In the genomic region with DNA sequence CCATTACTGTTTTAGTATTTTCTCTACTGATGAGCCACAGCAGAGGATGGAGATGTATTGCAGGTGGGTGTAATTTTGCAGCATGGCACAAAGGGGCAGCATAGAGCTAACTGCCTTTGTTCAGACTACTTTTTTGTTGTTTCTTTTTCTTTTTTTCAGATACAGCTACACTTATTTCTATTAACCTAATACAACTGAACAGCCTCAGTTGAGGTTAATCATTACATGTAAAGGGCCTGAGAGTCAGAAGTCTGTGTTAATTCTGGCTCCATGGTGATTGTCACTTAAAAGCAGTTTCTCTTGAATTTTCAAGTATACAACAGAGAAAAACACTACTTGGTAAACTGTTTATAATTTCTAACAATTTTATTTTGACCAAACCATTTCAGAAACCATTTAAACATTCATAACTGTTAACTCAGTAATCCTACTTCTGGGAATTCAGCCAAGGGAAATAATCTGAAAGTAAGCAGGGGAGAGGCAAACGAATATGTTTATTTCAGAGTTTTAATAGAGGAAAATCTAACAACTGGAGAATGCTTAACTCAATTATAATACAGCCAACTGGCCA, we compare ENCODE assay signal across 8 cellular contexts. TPM values are rescaled to one million over a fixed set of nuclear protein-coding genes. Genes with fewer than 3 reads are reported as not detected.
DNase-seq lines count a peak whose midpoint lies in the region; ATAC-seq lines count a peak whose summit lies in the region.

No MANE protein-coding gene starts in this region.

- ATAC-seq in GM18868 (IDR thresholded peaks at IDR 0.05; ENCODE audit: unreplicated experiment) (peak; percentile 69), memory B cell (ENCODE audit: low read depth) (peak; percentile 70), GM18520 (IDR thresholded peaks at IDR 0.05; ENCODE audit: unreplicated experiment) (no peak), GM21447 (IDR thresholded peaks at IDR 0.05; ENCODE audit: unreplicated experiment) (no peak)

- H3K4me1 Mint-ChIP-seq in memory B cell: no peaks in the 10 kb centered on the region

- in situ Hi-C loops in Caki2 (cut with HindIII; ENCODE audit: low pct_unique_long_range_greater_than_20kb, low sequenced_read_pairs): no loop called here

- peaks cover 30% of the 10 kb centered on the region for H3K36me3 Mint-ChIP-seq in memory B cell

- no peaks in the 10 kb centered on the region for H3K27me3 Mint-ChIP-seq in memory B cell

- H3K9me3 ChIP-seq in SK-N-MC (ENCODE audit: low read depth, low read length): no peaks in the 10 kb centered on the region

- H3K9ac ChIP-seq in SK-N-MC (ENCODE audit: insufficient read length): peak overlapping the region; percentile 64

- no peak overlapping the region for H3K27ac Mint-ChIP-seq in memory B cell

- H3K36me3 ChIP-seq in SK-N-MC (ENCODE audit: insufficient read depth, low read length): peaks cover 13% of the 10 kb centered on the region

- 0 out of 2 replicates have a peak overlapping the region, but pooled peaks have one; percentile 34 for H3K4me3 ChIP-seq in SK-N-MC

- H3K4me3 Mint-ChIP-seq in memory B cell: no peak overlapping the region

- DNase-seq in Caki2 (ENCODE audit: low read depth) (peak; percentile 85), HS-5 (ENCODE audit: low read depth) (peak; percentile 2), SK-N-MC (ENCODE audit: low read depth, low spot score) (peak; percentile 12), dermis microvascular lymphatic vessel endothelial cell (ENCODE audit: low read depth in 2 of 2) (peak; percentile 50 to 69), memory B cell (ENCODE audit: low spot score in 2 of 2) (peak in 1 of 2 donors; percentile 17)

- H3K27ac ChIP-seq in SK-N-MC: peak overlapping the region; percentile 96

- H3K9me3 Mint-ChIP-seq in memory B cell: no peaks in the 10 kb centered on the region

RNA-seq across cellular contexts. Expression of a gene that starts 13.9 kb away (rescaled TPM):
- total RNA-seq in Caki2 (2014; rRNA removed; shearing (Covaris generic); ENCODE audit: low replicate concordance): not detected in 2 replicates
- under 0.01 TPM in 1 of 2 replicates, not detected in the other for total RNA-seq in dermis microvascular lymphatic vessel endothelial cell

RNA-seq across cellular contexts. Expression of a gene that starts 24.6 kb away (rescaled TPM):
- total RNA-seq in Caki2 (2014; rRNA removed; shearing (Covaris generic); ENCODE audit: low replicate concordance): 8.3 and 21.9 TPM in 2 replicates
- 21.1 and 26.3 TPM in 2 replicates for total RNA-seq in dermis microvascular lymphatic vessel endothelial cell

Comparison
In these comparisons a context has a peak if more than half of its experiments do, and no peak if none do; other contexts are left out.
1. ATAC-seq: peak in GM18868 (single experiment) and memory B cell (single experiment); none in GM18520 (single experiment) and GM21447 (single experiment).